1 cellular context compared by ENCODE assay signal in the genomic region with DNA sequence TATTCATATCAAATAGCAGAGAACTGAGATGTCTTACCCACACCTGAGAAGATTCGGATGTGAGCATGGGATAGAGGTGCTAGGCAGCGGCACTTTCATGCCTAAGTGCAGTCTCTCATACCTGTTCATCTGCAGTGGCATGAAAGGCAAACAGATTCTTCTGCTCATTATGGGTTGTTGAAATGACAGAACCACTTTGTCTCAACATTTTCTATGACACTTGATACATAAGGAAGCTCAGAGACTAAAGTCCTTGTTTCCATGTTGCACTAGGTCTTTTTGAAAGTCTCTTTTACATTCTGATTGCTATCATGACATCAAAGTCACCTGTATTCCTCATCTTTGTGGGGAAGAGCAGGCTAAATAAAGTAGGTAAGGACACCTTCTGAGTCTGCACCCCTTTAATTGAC.
TF ChIP-seq lines count a peak whose summit lies in the region.

No MANE protein-coding gene starts in this region.

TF ChIP-seq in HepG2, 621 proteins besides CTCF, POLR2A, EP300 and RAD21 (continued from another document and continues in another):
- TF ChIP-seq ZNF710 (CRISPR knock-in tag; IDR thresholded peaks at IDR 0.05; ENCODE audit: borderline replicate concordance) (peak; percentile 44), KLF11 (CRISPR knock-in tag; IDR thresholded peaks at IDR 0.05) (0 out of 2 replicates have a peak, but pooled peaks have one; percentile 22), ZSCAN20 (CRISPR knock-in tag; IDR thresholded peaks at IDR 0.05; ENCODE audit: borderline replicate concordance) (no peak), ZFP36 (IDR thresholded peaks at IDR 0.05; ENCODE audit: borderline replicate concordance, low read depth, low read length, partially characterized antibody) (no peak), YEATS4 (CRISPR knock-in tag; IDR thresholded peaks at IDR 0.05; ENCODE audit: borderline replicate concordance) (no peak), SP5 (CRISPR knock-in tag; IDR thresholded peaks at IDR 0.05; ENCODE audit: borderline replicate concordance, low read depth) (peak; percentile 26; the same call in 1 of the 2 replicates), ZNF614 (CRISPR knock-in tag; IDR thresholded peaks at IDR 0.05; ENCODE audit: borderline replicate concordance) (peak; percentile 58), ZEB1 (IDR thresholded peaks at IDR 0.05; ENCODE audit: insufficient replicate concordance, low read depth) (peak; percentile 56), ZNF747 (CRISPR knock-in tag; IDR thresholded peaks at IDR 0.05; ENCODE audit: borderline replicate concordance) (no peak), SNAPC2 (CRISPR knock-in tag; IDR thresholded peaks at IDR 0.05) (no peak), HDAC2 (CRISPR knock-in tag; IDR thresholded peaks at IDR 0.05) (peak; percentile 71; the same call in 1 of the 2 replicates), KDM3A (CRISPR knock-in tag; IDR thresholded peaks at IDR 0.05; ENCODE audit: low read depth) (no peak), TGIF2 (CRISPR knock-in tag; IDR thresholded peaks at IDR 0.05) (peak; percentile 70; the same call in 1 of the 2 replicates), ZGPAT (CRISPR knock-in tag; IDR thresholded peaks at IDR 0.05) (peak; percentile 30; the same call in 1 of the 2 replicates), NFE2L2 (IDR thresholded peaks at IDR 0.05; ENCODE audit: low read length) (no peak), ZNF580 (CRISPR knock-in tag; IDR thresholded peaks at IDR 0.05; ENCODE audit: borderline replicate concordance, low read depth) (peak; percentile 45; the same call in 1 of the 2 replicates), TFDP2 (CRISPR knock-in tag; IDR thresholded peaks at IDR 0.05) (no peak), POGZ (CRISPR knock-in tag; IDR thresholded peaks at IDR 0.05) (0 out of 2 replicates have a peak, but pooled peaks have one; percentile 10), FOXA3 (CRISPR knock-in tag; IDR thresholded peaks at IDR 0.05) (peak; percentile 83)
- TF ChIP-seq, protein P1, sequence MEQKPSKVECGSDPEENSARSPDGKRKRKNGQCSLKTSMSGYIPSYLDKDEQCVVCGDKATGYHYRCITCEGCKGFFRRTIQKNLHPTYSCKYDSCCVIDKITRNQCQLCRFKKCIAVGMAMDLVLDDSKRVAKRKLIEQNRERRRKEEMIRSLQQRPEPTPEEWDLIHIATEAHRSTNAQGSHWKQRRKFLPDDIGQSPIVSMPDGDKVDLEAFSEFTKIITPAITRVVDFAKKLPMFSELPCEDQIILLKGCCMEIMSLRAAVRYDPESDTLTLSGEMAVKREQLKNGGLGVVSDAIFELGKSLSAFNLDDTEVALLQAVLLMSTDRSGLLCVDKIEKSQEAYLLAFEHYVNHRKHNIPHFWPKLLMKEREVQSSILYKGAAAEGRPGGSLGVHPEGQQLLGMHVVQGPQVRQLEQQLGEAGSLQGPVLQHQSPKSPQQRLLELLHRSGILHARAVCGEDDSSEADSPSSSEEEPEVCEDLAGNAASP (CRISPR knock-in tag; IDR thresholded peaks at IDR 0.05; ENCODE audit: borderline replicate concordance): peak; percentile 63; the same call in 1 of the 2 replicates
- TF ChIP-seq, protein P2, sequence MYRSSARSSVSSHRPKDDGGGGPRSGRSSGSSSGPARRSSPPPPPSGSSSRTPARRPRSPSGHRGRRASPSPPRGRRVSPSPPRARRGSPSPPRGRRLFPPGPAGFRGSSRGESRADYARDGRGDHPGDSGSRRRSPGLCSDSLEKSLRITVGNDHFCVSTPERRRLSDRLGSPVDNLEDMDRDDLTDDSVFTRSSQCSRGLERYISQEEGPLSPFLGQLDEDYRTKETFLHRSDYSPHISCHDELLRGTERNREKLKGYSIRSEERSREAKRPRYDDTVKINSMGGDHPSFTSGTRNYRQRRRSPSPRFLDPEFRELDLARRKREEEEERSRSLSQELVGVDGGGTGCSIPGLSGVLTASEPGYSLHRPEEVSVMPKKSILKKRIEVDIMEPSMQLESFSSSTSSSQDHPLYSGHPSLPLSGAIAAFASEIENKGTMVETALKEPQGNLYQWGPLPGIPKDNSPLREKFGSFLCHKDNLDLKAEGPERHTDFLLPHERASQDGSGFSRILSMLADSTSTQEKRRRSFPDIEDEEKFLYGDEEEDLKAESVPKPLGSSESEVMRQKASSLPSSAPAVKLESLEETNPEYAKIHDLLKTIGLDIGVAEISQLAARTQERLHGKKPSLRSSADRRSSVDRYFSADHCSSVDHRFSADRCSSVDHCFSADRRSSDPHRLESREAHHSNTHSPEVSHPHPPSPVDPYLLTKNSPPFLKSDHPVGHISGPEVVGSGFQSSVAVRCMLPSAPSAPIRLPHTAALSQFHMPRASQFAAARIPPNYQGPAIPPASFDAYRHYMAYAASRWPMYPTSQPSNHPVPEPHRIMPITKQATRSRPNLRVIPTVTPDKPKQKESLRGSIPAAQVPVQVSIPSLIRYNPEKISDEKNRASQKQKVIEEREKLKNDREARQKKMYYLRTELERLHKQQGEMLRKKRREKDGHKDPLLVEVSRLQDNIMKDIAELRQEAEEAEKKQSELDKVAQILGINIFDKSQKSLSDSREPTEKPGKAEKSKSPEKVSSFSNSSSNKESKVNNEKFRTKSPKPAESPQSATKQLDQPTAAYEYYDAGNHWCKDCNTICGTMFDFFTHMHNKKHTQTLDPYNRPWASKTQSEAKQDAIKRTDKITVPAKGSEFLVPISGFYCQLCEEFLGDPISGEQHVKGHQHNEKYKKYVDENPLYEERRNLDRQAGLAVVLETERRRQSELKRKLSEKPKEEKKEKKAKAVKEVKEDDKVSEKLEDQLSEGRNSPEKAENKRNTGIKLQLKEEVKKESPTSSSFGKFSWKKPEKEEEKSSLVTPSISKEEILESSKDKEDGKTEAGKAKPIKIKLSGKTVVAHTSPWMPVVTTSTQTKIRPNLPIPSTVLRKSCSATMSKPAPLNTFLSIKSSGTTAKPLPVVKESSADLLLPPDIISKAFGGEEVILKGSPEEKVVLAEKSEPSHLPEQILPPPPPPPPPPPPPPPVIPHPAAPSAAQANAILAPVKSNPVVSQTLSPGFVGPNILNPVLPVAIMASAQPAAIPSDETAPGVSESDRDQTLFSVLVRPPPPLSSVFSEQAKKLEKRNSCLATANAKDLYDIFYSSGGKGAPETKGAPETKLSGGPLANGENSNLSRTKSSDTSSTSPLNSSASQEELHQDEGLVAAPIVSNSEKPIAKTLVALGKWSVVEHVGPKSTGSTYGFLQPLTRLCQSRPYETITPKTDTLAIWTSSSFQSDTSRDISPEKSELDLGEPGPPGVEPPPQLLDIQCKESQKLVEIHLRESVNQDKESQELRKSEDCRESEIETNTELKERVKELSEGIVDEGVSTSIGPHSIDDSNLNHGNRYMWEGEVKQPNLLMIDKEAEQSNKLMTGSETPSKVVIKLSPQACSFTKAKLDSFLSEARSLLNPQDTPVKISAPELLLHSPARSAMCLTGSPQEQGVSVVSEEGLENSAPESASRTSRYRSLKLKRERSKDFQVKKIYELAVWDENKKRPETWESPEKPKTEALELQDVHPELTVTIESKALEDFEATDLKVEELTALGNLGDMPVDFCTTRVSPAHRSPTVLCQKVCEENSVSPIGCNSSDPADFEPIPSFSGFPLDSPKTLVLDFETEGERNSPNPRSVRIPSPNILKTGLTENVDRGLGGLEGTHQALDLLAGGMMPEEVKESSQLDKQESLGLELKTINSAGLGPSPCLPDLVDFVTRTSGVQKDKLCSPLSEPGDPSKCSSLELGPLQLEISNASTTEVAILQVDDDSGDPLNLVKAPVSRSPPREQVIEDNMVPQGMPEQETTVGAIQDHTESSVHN (CRISPR knock-in tag; IDR thresholded peaks at IDR 0.05): no peak
- TF ChIP-seq, protein P3, sequence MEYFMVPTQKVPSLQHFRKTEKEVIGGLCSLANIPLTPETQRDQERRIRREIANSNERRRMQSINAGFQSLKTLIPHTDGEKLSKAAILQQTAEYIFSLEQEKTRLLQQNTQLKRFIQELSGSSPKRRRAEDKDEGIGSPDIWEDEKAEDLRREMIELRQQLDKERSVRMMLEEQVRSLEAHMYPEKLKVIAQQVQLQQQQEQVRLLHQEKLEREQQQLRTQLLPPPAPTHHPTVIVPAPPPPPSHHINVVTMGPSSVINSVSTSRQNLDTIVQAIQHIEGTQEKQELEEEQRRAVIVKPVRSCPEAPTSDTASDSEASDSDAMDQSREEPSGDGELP (IDR thresholded peaks at IDR 0.05; ENCODE audit: borderline replicate concordance, low read depth): peak; percentile 12; the same call in 1 of the 2 replicates
- TF ChIP-seq, protein P4, sequence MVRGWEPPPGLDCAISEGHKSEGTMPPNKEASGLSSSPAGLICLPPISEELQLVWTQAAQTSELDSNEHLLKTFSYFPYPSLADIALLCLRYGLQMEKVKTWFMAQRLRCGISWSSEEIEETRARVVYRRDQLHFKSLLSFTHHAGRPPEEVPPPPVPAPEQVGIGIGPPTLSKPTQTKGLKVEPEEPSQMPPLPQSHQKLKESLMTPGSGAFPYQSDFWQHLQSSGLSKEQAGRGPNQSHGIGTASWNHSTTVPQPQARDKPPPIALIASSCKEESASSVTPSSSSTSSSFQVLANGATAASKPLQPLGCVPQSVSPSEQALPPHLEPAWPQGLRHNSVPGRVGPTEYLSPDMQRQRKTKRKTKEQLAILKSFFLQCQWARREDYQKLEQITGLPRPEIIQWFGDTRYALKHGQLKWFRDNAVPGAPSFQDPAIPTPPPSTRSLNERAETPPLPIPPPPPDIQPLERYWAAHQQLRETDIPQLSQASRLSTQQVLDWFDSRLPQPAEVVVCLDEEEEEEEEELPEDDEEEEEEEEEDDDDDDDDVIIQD (CRISPR knock-in tag; IDR thresholded peaks at IDR 0.05; ENCODE audit: low read depth): peak; percentile 77
- TF ChIP-seq, protein P5, sequence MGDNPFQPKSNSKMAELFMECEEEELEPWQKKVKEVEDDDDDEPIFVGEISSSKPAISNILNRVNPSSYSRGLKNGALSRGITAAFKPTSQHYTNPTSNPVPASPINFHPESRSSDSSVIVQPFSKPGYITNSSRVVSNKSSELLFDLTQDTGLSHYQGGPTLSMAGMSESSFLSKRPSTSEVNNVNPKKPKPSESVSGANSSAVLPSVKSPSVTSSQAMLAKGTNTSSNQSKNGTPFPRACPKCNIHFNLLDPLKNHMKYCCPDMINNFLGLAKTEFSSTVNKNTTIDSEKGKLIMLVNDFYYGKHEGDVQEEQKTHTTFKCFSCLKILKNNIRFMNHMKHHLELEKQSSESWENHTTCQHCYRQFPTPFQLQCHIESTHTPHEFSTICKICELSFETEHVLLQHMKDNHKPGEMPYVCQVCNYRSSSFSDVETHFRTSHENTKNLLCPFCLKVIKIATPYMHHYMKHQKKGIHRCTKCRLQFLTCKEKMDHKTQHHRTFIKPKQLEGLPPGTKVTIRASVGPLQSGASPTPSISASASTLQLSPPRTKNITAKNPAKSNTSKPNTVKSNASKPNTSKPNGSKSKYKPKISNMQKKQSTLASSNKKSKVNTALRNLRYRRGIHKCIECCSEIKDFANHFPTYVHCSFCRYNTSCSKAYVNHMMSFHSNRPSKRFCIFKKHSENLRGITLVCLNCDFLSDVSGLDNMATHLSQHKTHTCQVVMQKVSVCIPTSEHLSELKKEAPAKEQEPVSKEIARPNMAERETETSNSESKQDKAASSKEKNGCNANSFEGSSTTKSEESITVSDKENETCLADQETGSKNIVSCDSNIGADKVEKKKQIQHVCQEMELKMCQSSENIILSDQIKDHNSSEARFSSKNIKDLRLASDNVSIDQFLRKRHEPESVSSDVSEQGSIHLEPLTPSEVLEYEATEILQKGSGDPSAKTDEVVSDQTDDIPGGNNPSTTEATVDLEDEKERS (CRISPR knock-in tag; IDR thresholded peaks at IDR 0.05): no peak
- TF ChIP-seq, protein P6, sequence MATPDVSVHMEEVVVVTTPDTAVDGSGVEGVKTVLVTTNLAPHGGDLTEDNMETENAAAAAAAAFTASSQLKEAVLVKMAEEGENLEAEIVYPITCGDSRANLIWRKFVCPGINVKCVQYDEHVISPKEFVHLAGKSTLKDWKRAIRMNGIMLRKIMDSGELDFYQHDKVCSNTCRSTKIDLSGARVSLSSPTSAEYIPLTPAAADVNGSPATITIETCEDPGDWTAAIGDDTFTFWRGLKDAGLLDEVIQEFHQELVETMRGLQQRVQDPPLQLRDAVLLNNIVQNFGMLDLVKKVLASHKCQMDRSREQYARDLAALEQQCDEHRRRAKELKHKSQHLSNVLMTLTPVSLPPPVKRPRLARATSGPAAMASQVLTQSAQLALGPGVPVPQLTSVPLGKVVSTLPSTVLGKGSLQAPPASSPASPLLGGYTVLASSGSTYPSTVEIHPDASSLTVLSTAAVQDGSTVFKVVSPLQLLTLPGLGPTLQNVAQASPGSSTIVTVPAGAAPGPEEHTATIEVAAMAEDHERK (CRISPR knock-in tag; IDR thresholded peaks at IDR 0.05; ENCODE audit: low read depth): 0 out of 2 replicates have a peak, but pooled peaks have one; percentile 49
